ENCODE assay signal across 1 cellular context in genomic region chr20:36085686-36086267, GRCh38.
TF ChIP-seq lines count a peak whose summit lies in the region.

No MANE protein-coding gene starts in this region.

TF ChIP-seq in GM12878, 131 proteins besides CTCF, POLR2A, EP300 and RAD21 (continued from another document):
- TF ChIP-seq EZH2 (IDR thresholded peaks at IDR 0.05; ENCODE audit: borderline replicate concordance, control insufficient read depth, low read depth, low read length): no peak
